19 cellular contexts compared by ENCODE assay signal in the genomic region with DNA sequence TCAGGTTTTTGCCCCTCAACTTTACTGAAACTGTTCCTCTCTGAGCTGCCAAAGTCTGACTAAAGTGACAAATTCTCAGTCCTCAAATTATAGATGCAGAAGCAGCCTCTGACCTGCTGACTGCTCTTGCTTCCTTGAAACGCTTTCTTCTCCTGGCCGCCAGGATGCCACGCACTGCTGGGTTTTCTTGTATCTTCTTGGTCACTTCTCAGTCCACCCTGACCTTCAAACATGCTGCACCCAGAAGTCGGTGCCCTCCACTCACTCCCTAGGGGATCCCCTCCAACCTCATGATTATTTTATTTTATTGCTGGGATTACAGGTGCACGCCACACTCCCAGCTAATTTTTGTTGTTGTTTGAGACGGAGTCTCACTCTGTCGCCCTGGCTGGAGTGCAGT. TPM values are rescaled to one million over a fixed set of nuclear protein-coding genes. Genes with fewer than 3 reads are reported as not detected.
DNase-seq lines count a peak whose midpoint lies in the region; ATAC-seq, FAIRE-seq and TF ChIP-seq lines count a peak whose summit lies in the region.
"Had no signal": no experiment of that assay in that cellular context is flagged by ENCODE, and none has a peak within 500 bp of the region (broad histone marks: within the 10 kb centered on the region; RNA-seq: fewer than 3 reads in every experiment).

No MANE protein-coding gene starts in this region.

- no peaks in the 10 kb centered on the region for H3K23me2 ChIP-seq in H1 (ENCODE audit: low read depth, low read length)

- peaks cover 50% of the 10 kb centered on the region for H3K4me1 ChIP-seq in IMR-90 (ENCODE audit: control insufficient read depth, insufficient read depth, low read length)
- peaks cover 4 to 15% (median 6%) of the 10 kb centered on the region in 4 experiments for H3K4me1 ChIP-seq in H1 (replicated peaks in 1 of 4; ENCODE audit: control insufficient read depth in 3 of 4, insufficient read depth in 4 of 4, low read length in 3 of 4)
- peaks cover 12 to 33% of the 10 kb centered on the region in 2 donors for H3K4me1 ChIP-seq in neuronal stem cell (ENCODE audit: control insufficient read depth in 2 of 2, insufficient read depth in 1 of 2, low read depth in 1 of 2, low read length in 2 of 2)

- H3K9me1 ChIP-seq in IMR-90 (ENCODE audit: insufficient read depth, low read length) = peaks cover 69% of the 10 kb centered on the region

- H3K79me1 ChIP-seq in IMR-90 (ENCODE audit: low read depth in 1 of 2, low read length in 2 of 2) (peaks cover 54 to 94% of the 10 kb centered on the region in 2 experiments), H1 (ENCODE audit: low read depth, low read length) (peaks cover 2% of the 10 kb centered on the region; the same call in 1 of the 2 replicates), neuronal stem cell (ENCODE audit: low read depth, low read length) (no peaks in the 10 kb centered on the region)

- peaks cover 85% of the 10 kb centered on the region for H3K4me1 Mint-ChIP-seq in CD4-positive, alpha-beta T cell (ENCODE audit: low read depth)

- H4K5ac ChIP-seq in IMR-90 (ENCODE audit: low read depth, low read length) (no peak overlapping the region), H1 (ENCODE audit: insufficient read length, low read depth, low read length) (no peak overlapping the region)

- POLR2A ChIA-PET in CD4-positive, alpha-beta T cell (lab: Charles Lee) = interaction anchor here (0.7 kb wide), 1 partner anchor 1723 kb away, joined by 3 read pairs; no protein-coding TSS in a partner anchor
- POLR2A ChIA-PET in IMR-90 (lab: Charles Lee; ENCODE audit: unreplicated experiment) (no interaction called here), H1 (lab: Charles Lee; ENCODE audit: partially characterized antibody) (no interaction called here)

- no peak for FAIRE-seq in H1 (lab: Jason Lieb, UNC)
- FAIRE-seq: A549, G401.6, GM12892 had no signal

- H2AK5ac ChIP-seq in IMR-90 (ENCODE audit: low read depth, low read length) (0 out of 2 replicates have a peak overlapping the region, but pooled peaks have one; percentile 23), H1 (ENCODE audit: low read depth, low read length) (no peak overlapping the region), neuronal stem cell (ENCODE audit: low read depth, low read length) (peak overlapping the region; percentile 38)

- no peak overlapping the region for H2AFZ ChIP-seq in IMR-90 (replicated peaks; ENCODE audit: low read length, poor library complexity)
- no peak overlapping the region for H2AFZ ChIP-seq in H1 (ENCODE audit: low read length)
- no peak overlapping the region for H2AFZ ChIP-seq in neuronal stem cell (ENCODE audit: low read length)
- H2AFZ ChIP-seq: GM23338 had no signal

- H2BK15ac ChIP-seq in IMR-90 (ENCODE audit: low read depth, low read length) (no peak overlapping the region), H1 (ENCODE audit: low read length) (peak overlapping the region; percentile 37; the same call in 1 of the 2 replicates), neuronal stem cell (ENCODE audit: low read length) (no peak overlapping the region)

- ATAC-seq in CD4-positive, alpha-beta T cell (ENCODE audit: poor library complexity) = no peak
- ATAC-seq in IMR-90 (ENCODE audit: low read depth) = no peak
- ATAC-seq: A549, GM23338 had no signal

- H3K56ac ChIP-seq in IMR-90 (ENCODE audit: extremely low read depth, insufficient read depth, low read length) (no peak overlapping the region), H1 (replicated peaks; ENCODE audit: insufficient read length, low read depth, low read length) (no peak overlapping the region)

- no peak for TF ChIP-seq EP300 in H1 (IDR thresholded peaks at IDR 0.05; ENCODE audit: borderline replicate concordance in 1 of 2, low read depth in 2 of 2, low read length in 2 of 2)

- in situ Hi-C loops in IMR-90 (cut with MboI; ENCODE audit: low sequenced_read_pairs) = no loop called here

- TF ChIP-seq RAD21 in IMR-90 (IDR thresholded peaks at IDR 0.05; ENCODE audit: low read length) (no peak), H1 (IDR thresholded peaks at IDR 0.05 in 1 of 2, conservative IDR thresholded peaks at IDR 0.05 in 1 of 2; ENCODE audit: low read depth in 2 of 2, low read length in 2 of 2) (no peak)

- no peak overlapping the region for H3K27ac ChIP-seq in CD4-positive, alpha-beta T cell (ENCODE audit: low read depth, low read length)
- H3K27ac ChIP-seq in IMR-90 (ENCODE audit: insufficient read depth, low read length) (no peak overlapping the region), H1 (ENCODE audit: low read depth, low read length) (no peak overlapping the region), neuronal stem cell (replicated peaks; ENCODE audit: low read length) (no peak overlapping the region)
- H3K27ac ChIP-seq: A549, C4-2B, Peyer's patch had no signal

- intact Hi-C loops in CD4-positive, alpha-beta T cell (cut with DNase I, micrococcal nuclease) = no loop called here
- intact Hi-C loops in IMR-90 (cut with micrococcal nuclease) (no loop called here), lower leg skin (cut with DNase I; ENCODE audit: low total_unique reads) (no loop called here)

- no peak for TF ChIP-seq CTCF in CD4-positive, alpha-beta T cell (IDR thresholded peaks at IDR 0.05)
- TF ChIP-seq CTCF in IMR-90 (conservative IDR thresholded peaks at IDR 0.05; ENCODE audit: low read depth, low read length) = no peak
- no peak for TF ChIP-seq CTCF in H1 (IDR thresholded peaks at IDR 0.05; ENCODE audit: control extremely low read depth in 1 of 3, insufficient read depth in 1 of 3, low read depth in 1 of 3, low read length in 3 of 3)
- no peak for TF ChIP-seq CTCF in lower leg skin (IDR thresholded peaks at IDR 0.05)

- H2BK120ac ChIP-seq in IMR-90 (ENCODE audit: low read depth, low read length) = no peak overlapping the region
- no peak overlapping the region for H2BK120ac ChIP-seq in H1 (replicated peaks; ENCODE audit: low read depth, low read length)
- H2BK120ac ChIP-seq in neuronal stem cell (ENCODE audit: low read depth, low read length) = no peak overlapping the region

- H4K91ac ChIP-seq in IMR-90 (ENCODE audit: insufficient read depth, low read depth, low read length) = no peak overlapping the region
- no peak overlapping the region for H4K91ac ChIP-seq in H1 (replicated peaks; ENCODE audit: insufficient read length, low read length)
- H4K91ac ChIP-seq in neuronal stem cell (ENCODE audit: low read depth, low read length, poor library complexity) = no peak overlapping the region

- H4K20me1 ChIP-seq in IMR-90 (ENCODE audit: insufficient read depth, low read length) (peaks cover 55% of the 10 kb centered on the region), H1 (replicated peaks in 1 of 2; ENCODE audit: control insufficient read depth in 1 of 2, insufficient read depth in 2 of 2, low read length in 2 of 2) (no peaks in the 10 kb centered on the region)

- H3K4ac ChIP-seq in IMR-90 (ENCODE audit: low read depth, low read length) (no peak overlapping the region; the same call in 1 of the 2 replicates), H1 (replicated peaks; ENCODE audit: insufficient read length, low read depth, low read length) (no peak overlapping the region), neuronal stem cell (ENCODE audit: low read length) (no peak overlapping the region)

- H3K14ac ChIP-seq in IMR-90 (replicated peaks; ENCODE audit: low read depth, low read length) = no peak overlapping the region
- H3K14ac ChIP-seq in H1 (ENCODE audit: insufficient read length) = no peak overlapping the region
- no peak overlapping the region for H3K14ac ChIP-seq in neuronal stem cell (ENCODE audit: low read length)

- no peaks in the 10 kb centered on the region for H3K9me3 Mint-ChIP-seq in CD4-positive, alpha-beta T cell
- H3K9me3 Mint-ChIP-seq: GM23338 had no signal

- H3K9ac ChIP-seq in IMR-90 (ENCODE audit: low read depth, low read length) (no peak overlapping the region), H1 (replicated peaks in 1 of 4; ENCODE audit: extremely low read depth in 1 of 4, low read depth in 3 of 4, low read length in 3 of 4) (no peak overlapping the region), neuronal stem cell (ENCODE audit: low read depth, low read length, poor library complexity) (no peak overlapping the region)

- H3K36me3 Mint-ChIP-seq in CD4-positive, alpha-beta T cell (ENCODE audit: low read depth) = peaks cover 15% of the 10 kb centered on the region

- H2AK9ac ChIP-seq in IMR-90 (replicated peaks; ENCODE audit: low read depth, low read length, poor library complexity) = no peak overlapping the region

- H3K36me3 ChIP-seq in IMR-90 (ENCODE audit: control insufficient read depth, insufficient read depth, low read length) (peaks cover 5% of the 10 kb centered on the region), H1 (ENCODE audit: control insufficient read depth in 2 of 4, insufficient read depth in 4 of 4, low read length in 3 of 4) (no peaks in the 10 kb centered on the region), neuronal stem cell (replicated peaks in 1 of 2; ENCODE audit: control insufficient read depth in 2 of 2, insufficient read depth in 2 of 2, low read length in 2 of 2) (no peaks in the 10 kb centered on the region)
- H3K36me3 ChIP-seq: Peyer's patch had no signal

- 81% methylated on average over 6 of the region's 7 CpGs; no CpG with 5 or more reads in 1 of the 2 experiments for WGBS in IMR-90 (ENCODE audit: extremely low coverage in 2 of 2, insufficient read length in 1 of 2), 2 experiments
- 89% methylated on average over 7 of the region's 7 CpGs; no CpG with 5 or more reads in 1 of the 2 experiments for WGBS in H1 (ENCODE audit: extremely low coverage in 1 of 2, insufficient coverage in 1 of 2, insufficient read length in 1 of 2, insufficient replicate concordance in 2 of 2, low coverage in 1 of 2, low lambda C conversion rate in 2 of 2, missing lambda C conversion rate in 1 of 2), 2 experiments
- no CpG with 5 or more reads among the region's 7 CpGs for WGBS in neuronal stem cell (ENCODE audit: extremely low coverage in 2 of 2, insufficient read length in 2 of 2, insufficient replicate concordance in 1 of 2), 2 donors
- WGBS in lower leg skin, 2 donors = 90 to 93% methylated on average over 7 of the region's 7 CpGs

- H2BK12ac ChIP-seq in H1 (ENCODE audit: low read depth, low read length) (no peak overlapping the region), neuronal stem cell (ENCODE audit: low read length) (no peak overlapping the region)

- no peak for TF ChIP-seq POLR2A in IMR-90 (IDR thresholded peaks at IDR 0.05; ENCODE audit: low read depth, low read length)
- no peak for TF ChIP-seq POLR2A in H1 (IDR thresholded peaks at IDR 0.05; ENCODE audit: control extremely low read depth in 1 of 2, low read depth in 2 of 2, low read length in 2 of 2)
- TF ChIP-seq POLR2A in lower leg skin (IDR thresholded peaks at IDR 0.05) = no peak

- H2BK20ac ChIP-seq in IMR-90 (ENCODE audit: low read depth, low read length) = no peak overlapping the region
- H2BK20ac ChIP-seq in H1 (ENCODE audit: low read length) = no peak overlapping the region

- DNase-seq in CD4-positive, alpha-beta T cell = no peak
- DNase-seq in IMR-90 (no peak), H1 (ENCODE audit: low read depth in 1 of 2, low spot score in 2 of 2) (no peak), neuronal stem cell (ENCODE audit: low spot score) (no peak), cerebellum (ENCODE audit: low spot score) (no peak), lower leg skin (ENCODE audit: low spot score in 2 of 2) (no peak), iPS-NIHi7 (ENCODE audit: extremely low spot score) (no peak)
- DNase-seq in activated T-cell treated with anti-CD3 and anti-CD28 coated beads, Interleukin-2, amount 50 U/mL, for 48 hours = no peak
- DNase-seq: DMS79 treated with DMSO at 0.1 percent for 48 hours, NCI-H1930, NCI-H2171 treated with DMSO at 0.1 percent for 48 hours, NCI-H774, SHP77 had no signal

- H3K27me3 ChIP-seq in CD4-positive, alpha-beta T cell (ENCODE audit: control insufficient read depth, insufficient read depth, low read length) = no peaks in the 10 kb centered on the region
- H3K27me3 ChIP-seq in IMR-90 (ENCODE audit: control insufficient read depth, insufficient read depth, low read length) (no peaks in the 10 kb centered on the region), H1 (replicated peaks in 1 of 4; ENCODE audit: control insufficient read depth in 3 of 4, extremely low read depth in 1 of 4, insufficient read depth in 3 of 4, low read length in 3 of 4) (no peaks in the 10 kb centered on the region), neuronal stem cell (ENCODE audit: control insufficient read depth in 3 of 3, insufficient read depth in 3 of 3, low read depth in 1 of 3, low read length in 3 of 3) (no peaks in the 10 kb centered on the region)
- H3K27me3 ChIP-seq: Peyer's patch had no signal

- H3K18ac ChIP-seq in IMR-90 (ENCODE audit: low read depth, low read length) (no peak overlapping the region), H1 (ENCODE audit: extremely low read depth, low read length) (no peak overlapping the region), neuronal stem cell (ENCODE audit: low read length) (no peak overlapping the region)

- H3K4me3 ChIP-seq in IMR-90 (ENCODE audit: insufficient read depth, low read depth, low read length) (no peak overlapping the region), H1 (ENCODE audit: extremely low read depth in 1 of 4, insufficient read depth in 2 of 4, low read depth in 3 of 4, low read length in 4 of 4) (no peak overlapping the region), neuronal stem cell (ENCODE audit: low read length in 2 of 2) (no peak overlapping the region), lower leg skin (ENCODE audit: low read depth, poor library complexity, severe bottlenecking) (no peak overlapping the region)
- H3K4me3 ChIP-seq: A549, GM23338, Peyer's patch had no signal

- no peak overlapping the region for H3K4me2 ChIP-seq in IMR-90 (ENCODE audit: low read depth, low read length)
- H3K4me2 ChIP-seq in H1 (ENCODE audit: insufficient read depth in 1 of 2, low read depth in 2 of 2, low read length in 2 of 2) = no peak overlapping the region
- H3K4me2 ChIP-seq in neuronal stem cell (ENCODE audit: insufficient read depth, low read length, poor library complexity, severe bottlenecking) = no peak overlapping the region
- H3K4me2 ChIP-seq: A549, GM23338 had no signal

- no peaks in the 10 kb centered on the region for H3K79me2 ChIP-seq in H1 (ENCODE audit: control insufficient read depth in 1 of 2, insufficient read depth in 2 of 2, low read length in 2 of 2)

- CTCF ChIA-PET in CD4-positive, alpha-beta T cell (lab: Charles Lee) = no interaction called here
- CTCF ChIA-PET in IMR-90 (lab: Yijun Ruan, JAX) = no interaction called here
- CTCF ChIA-PET in H1 (lab: Charles Lee; ENCODE audit: partially characterized antibody) = interaction anchor here (0.9 to 2.5 kb wide), 6 partner anchors 11 to 66 kb away, joined by 3 to 10 read pairs (median 4); no protein-coding TSS in a partner anchor

- no peak overlapping the region for H3K23ac ChIP-seq in IMR-90 (ENCODE audit: low read depth, low read length)
- H3K23ac ChIP-seq in H1 (ENCODE audit: insufficient read length) = no peak overlapping the region
- no peak overlapping the region for H3K23ac ChIP-seq in neuronal stem cell (ENCODE audit: low read depth, low read length, poor library complexity)

- H3K4me3 Mint-ChIP-seq in CD4-positive, alpha-beta T cell = no peak overlapping the region
- H3K4me3 Mint-ChIP-seq: GM23338 had no signal

- H3K9me3 ChIP-seq in CD4-positive, alpha-beta T cell (ENCODE audit: control insufficient read depth, low read length) = no peaks in the 10 kb centered on the region
- H3K9me3 ChIP-seq in IMR-90 (ENCODE audit: control insufficient read depth, insufficient read depth, low read length) = no peaks in the 10 kb centered on the region
- H3K9me3 ChIP-seq in H1 (ENCODE audit: insufficient read depth in 2 of 2, low read depth in 1 of 2, low read length in 1 of 2) = no peaks in the 10 kb centered on the region
- peaks cover 4% of the 10 kb centered on the region in 2 donors for H3K9me3 ChIP-seq in neuronal stem cell (replicated peaks in 1 of 2; ENCODE audit: control insufficient read depth in 2 of 2, insufficient read depth in 1 of 2, low read depth in 1 of 2, low read length in 2 of 2)
- H3K9me3 ChIP-seq: A549, Peyer's patch had no signal

- dilution Hi-C loops in IMR-90 (cut with HindIII; ENCODE audit: low sequenced_read_pairs, unreplicated experiment) = no loop called here

- BruUV-seq in IMR-90 (replicated peaks; lab: Mats Ljungman, UMichigan) = no TSS peak

- H3K27ac Mint-ChIP-seq in CD4-positive, alpha-beta T cell = peak overlapping the region; percentile 23
- H3K27ac Mint-ChIP-seq: GM23338 had no signal

- no peak overlapping the region for H2BK5ac ChIP-seq in IMR-90 (ENCODE audit: low read depth, low read length, poor library complexity, severe bottlenecking)
- H2BK5ac ChIP-seq in H1 (ENCODE audit: low read depth, low read length) = no peak overlapping the region
- H2BK5ac ChIP-seq in neuronal stem cell (ENCODE audit: low read length) = no peak overlapping the region

- H4K8ac ChIP-seq in IMR-90 (ENCODE audit: low read depth in 2 of 2, low read length in 2 of 2) (no peak overlapping the region), H1 (ENCODE audit: extremely low read depth, insufficient read depth, low read length) (no peak overlapping the region), neuronal stem cell (ENCODE audit: low read depth, low read length) (no peak overlapping the region)

- H3K27me3 Mint-ChIP-seq in CD4-positive, alpha-beta T cell = no peaks in the 10 kb centered on the region

RNA-seq across cellular contexts. Expression of a gene that starts 24.7 kb away (rescaled TPM):
- total RNA-seq in CD4-positive, alpha-beta T cell = 10 to 100 TPM; 34.6 to 38.0 TPM
- total RNA-seq in IMR-90 (2012; rRNA removed) (43.3 and 45.2 TPM in 2 replicates), cerebellum (68.6 TPM), lower leg skin (1 to 10 TPM; 2.6 to 7.5 (median 5.5) TPM)
- polyA plus RNA-seq in IMR-90 (2012; rRNA removed) (40.8 and 45.6 TPM in 2 replicates), H1 (2011; rRNA removed) (3.7 TPM in 2 replicates)
- 21.2 and 29.0 TPM in 2 replicates for polyA plus RNA-seq in IMR-90 (2012; cell fraction: cytosol; rRNA removed)
- polyA plus RNA-seq in IMR-90 (2012; cell fraction: nucleus; rRNA removed; ENCODE audit: low replicate concordance) = 45.7 and 64.6 TPM in 2 replicates
- 13.5 and 13.9 TPM in 2 replicates for total RNA-seq in H1 (2021; fragmentation: NEBNext Ultra II Directional; extraction: Animal tissue kit (Norgen Biotek cat#: 25700))
- 3.4 TPM for polyA plus RNA-seq in H1 (2011; cell fraction: cytosol; rRNA removed)
- polyA plus RNA-seq in H1 (2011; cell fraction: nucleus; rRNA removed) = 8.0 TPM
- polyA plus RNA-seq in H1 (2012, experiment 1 of 2) = 4.8 to 6.4 TPM (median 5.5 TPM) in 4 replicates
- polyA plus RNA-seq in H1 (2012, experiment 2 of 2) = 2.3 TPM
- 6.1 TPM for polyA plus RNA-seq in H1 (2013, experiment 1 of 2)
- 5.8 TPM for polyA plus RNA-seq in H1 (2013, experiment 2 of 2)
- 8.9 and 9.5 TPM in 2 replicates for polyA minus RNA-seq in H1 (2011; rRNA and poly(A)+ RNA removed)
- polyA minus RNA-seq in H1 (2011; cell fraction: cytosol; rRNA and poly(A)+ RNA removed) = 5.3 TPM
- 6.2 TPM for polyA minus RNA-seq in H1 (2011; cell fraction: nucleus; rRNA and poly(A)+ RNA removed)
- polyA plus RNA-seq in neuronal stem cell (2013, experiment 1 of 2) = 1.8 TPM
- 1.9 TPM for polyA plus RNA-seq in neuronal stem cell (2013, experiment 2 of 2)
